ENCODE assay signal across 10 cellular contexts in the genomic region with DNA sequence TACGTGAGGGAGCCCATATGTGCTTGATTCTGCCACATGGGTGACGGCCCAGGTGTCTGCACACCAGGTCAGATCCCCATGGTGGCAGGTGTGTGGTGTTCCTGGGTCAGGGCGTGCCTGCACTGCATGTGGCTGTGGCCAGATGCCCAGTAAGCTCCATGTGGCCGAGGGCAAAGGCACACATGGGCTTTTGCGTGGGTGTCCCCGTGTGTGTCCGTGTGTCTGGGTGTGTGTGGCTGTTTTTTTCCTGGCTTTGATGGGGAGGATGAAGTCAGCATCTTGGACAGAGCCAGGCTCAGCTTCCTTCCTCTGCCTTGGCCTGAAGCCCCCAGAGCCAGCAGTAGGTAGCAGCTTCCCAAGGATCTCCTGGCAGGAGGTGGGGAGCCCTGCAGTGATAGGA. TPM values are rescaled to one million over a fixed set of nuclear protein-coding genes. Genes with fewer than 3 reads are reported as not detected.
DNase-seq lines count a peak whose midpoint lies in the region; ATAC-seq and TF ChIP-seq lines count a peak whose summit lies in the region.
"Had no signal": no experiment of that assay in that cellular context is flagged by ENCODE, and none has a peak within 500 bp of the region (broad histone marks: within the 10 kb centered on the region; RNA-seq: fewer than 3 reads in every experiment).

No MANE protein-coding gene starts in this region.

- in situ Hi-C loops in transverse colon (cut with MboI; ENCODE audit: low pct_ligation_motif_present in 1 of 4, low pct_unique_long_range_greater_than_20kb in 1 of 4, low sequenced_read_pairs in 3 of 4) = no loop called here

- TF ChIP-seq EP300 in transverse colon (IDR thresholded peaks at IDR 0.05; ENCODE audit: low read depth) = no peak

- 41% methylated on average over 7 of the region's 7 CpGs; no CpG with 5 or more reads in 1 of the 2 donors for WGBS in transverse colon (ENCODE audit: low coverage in 1 of 2), 2 donors

- DNase-seq in DMS53 (lab: John Stamatoyannopoulos, UW) (peak; percentile 39), DMS53 treated with DMSO at 0.1 percent for 48 hours (lab: John Stamatoyannopoulos, UW; ENCODE audit: unreplicated experiment) (no peak), transverse colon (no peak)
- DNase-seq: activated naive CD4-positive, alpha-beta T cell treated with anti-CD3 and anti-CD28 coated beads for 36 hours; HFFc6; islet precursor cell; OCI-M1; retina had no signal

- TF ChIP-seq CTCF in transverse colon (IDR thresholded peaks at IDR 0.05) = no peak

- H3K4me3 ChIP-seq in transverse colon = no peak overlapping the region

- H3K27ac ChIP-seq in transverse colon = peak overlapping the region; percentile 50 to 78 (median 67)
- H3K27ac ChIP-seq: 22Rv1 had no signal

- no peaks in the 10 kb centered on the region for H3K36me3 ChIP-seq in transverse colon

- intact Hi-C loops in transverse colon (cut with DNase I; ENCODE audit: low total_unique reads) = no loop called here

- no peaks in the 10 kb centered on the region for H3K27me3 ChIP-seq in transverse colon

- H3K9me3 ChIP-seq in transverse colon = no peaks in the 10 kb centered on the region

- ATAC-seq in GM18511 (IDR thresholded peaks at IDR 0.05; ENCODE audit: unreplicated experiment) = no peak

- H3K4me1 ChIP-seq in transverse colon = peaks cover 16 to 53% (median 31%) of the 10 kb centered on the region in 4 donors

- no peak for TF ChIP-seq POLR2A in transverse colon (IDR thresholded peaks at IDR 0.05)

RNA-seq across cellular contexts. Expression of a gene that starts 1.5 kb away (rescaled TPM):
- 100 to 1,000 TPM in 1 of 4 donors, 10 to 100 TPM in 3; 47.7 to 205 (median 66.2) TPM for total RNA-seq in transverse colon

RNA-seq across cellular contexts. Expression of a gene that starts 17.4 kb away (rescaled TPM):
- 100 to 1,000 TPM in 2 of 4 donors, 10 to 100 TPM in 2; 59.0 to 139 (median 98.5) TPM for total RNA-seq in transverse colon

RNA-seq across cellular contexts. Expression of a gene that starts 19.5 kb away (rescaled TPM):
- total RNA-seq in transverse colon = 1 to 10 TPM in 2 of 4 donors, not detected in 2; 3.0 to 3.3 TPM

RNA-seq across cellular contexts. Expression of a gene that starts 41.1 kb away (rescaled TPM):
- total RNA-seq in transverse colon = 1 to 10 TPM in 2 of 4 donors, not detected in 2; 2.4 to 2.7 TPM

RNA-seq across cellular contexts. Expression of a gene that starts 43.3 kb away (rescaled TPM):
- 10 to 100 TPM; 13.1 to 80.0 (median 28.1) TPM for total RNA-seq in transverse colon
